24 cellular contexts compared by ENCODE assay signal in genomic region chr10:29929006-29929405, GRCh38.
"Had no signal": no experiment of that assay in that cellular context is flagged by ENCODE, and none has a peak within 500 bp of the region (broad histone marks: within the 10 kb centered on the region; RNA-seq: fewer than 3 reads in every experiment).

No MANE protein-coding gene starts in this region.

- H3K4me1 Mint-ChIP-seq: stimulated activated memory B cell treated with anti-CD40 and anti-IgM and Interleukin-4, amounts not matched to agents 10 μg/mL and 1 μg/mL and 100 μg/mL, for 72 hours; stimulated activated naive CD8-positive, alpha-beta T cell treated with anti-CD3 and anti-CD28 coated beads, Interleukin-15, amount 100 ng/mL, for 72 hours had no signal

- H3K9me3 Mint-ChIP-seq: natural killer cell treated with Interleukin-12 subunit alpha and Interleukin-12 subunit beta and Interleukin-15 and Interleukin-18, amount 100 ng/mL, for 72 hours had no signal

- ATAC-seq: naive thymus-derived CD4-positive, alpha-beta T cell; natural killer cell treated with Interleukin-12 subunit alpha and Interleukin-12 subunit beta and Interleukin-15 and Interleukin-18, amount 100 ng/mL, for 72 hours; psoas muscle; right cardiac atrium; right lobe of liver; stimulated activated memory B cell treated with anti-CD40 and anti-IgM and Interleukin-4, amounts not matched to agents 10 μg/mL and 1 μg/mL and 100 μg/mL, for 72 hours; stimulated activated naive CD8-positive, alpha-beta T cell treated with anti-CD3 and anti-CD28 coated beads, Interleukin-15, amount 100 ng/mL, for 72 hours; stimulated activated naive CD8-positive, alpha-beta T cell treated with anti-CD3 and anti-CD28 coated beads, Interleukin-15, Interleukin-2, amounts not matched to agents 100 U/mL and 50 U/mL, for 24 hours had no signal

- DNase-seq: naive thymus-derived CD4-positive, alpha-beta T cell; nephron progenitor cell; occipital lobe; ovary; psoas muscle; right cardiac atrium; spleen; stimulated activated CD4-positive, alpha-beta T cell treated with anti-CD3 and anti-CD28 coated beads, Interleukin-12 subunit alpha, Interleukin-12 subunit beta, amount 100 ng/mL, for 4 hours; stimulated activated CD4-positive, alpha-beta T cell treated with anti-CD3 and anti-CD28 coated beads, Interleukin-1b, Interleukin-23, amount 100 ng/mL, for 48 hours; stimulated activated CD4-positive, alpha-beta T cell treated with anti-CD3 and anti-CD28 coated beads, Interleukin-4, amount 100 ng/mL, for 1 hour; stimulated activated CD4-positive, alpha-beta T cell treated with anti-CD3 and anti-CD28 coated beads, Interleukin-4, amount 100 ng/mL, for 4 hours; stimulated activated CD8-positive, alpha-beta memory T cell treated with anti-CD3 and anti-CD28 coated beads, Interleukin-4, amount 100 ng/mL, for 48 hours; stimulated activated naive CD4-positive, alpha-beta T cell; stimulated activated naive CD8-positive, alpha-beta T cell treated with anti-CD3 and anti-CD28 coated beads, Interleukin-15, amount 100 ng/mL, for 72 hours; stimulated activated naive CD8-positive, alpha-beta T cell treated with anti-CD3 and anti-CD28 coated beads, Interleukin-15, Interleukin-2, amounts not matched to agents 100 U/mL and 50 U/mL, for 24 hours; substantia nigra; thyroid gland; trophoblast cell; upper lobe of left lung had no signal

- H3K27me3 Mint-ChIP-seq: stimulated activated memory B cell treated with anti-CD40 and anti-IgM and Interleukin-4, amounts not matched to agents 10 μg/mL and 1 μg/mL and 100 μg/mL, for 72 hours; stimulated activated naive CD8-positive, alpha-beta T cell treated with anti-CD3 and anti-CD28 coated beads, Interleukin-15, amount 100 ng/mL, for 72 hours had no signal

- H3K4me3 Mint-ChIP-seq: naive thymus-derived CD4-positive, alpha-beta T cell; natural killer cell treated with Interleukin-12 subunit alpha and Interleukin-12 subunit beta and Interleukin-15 and Interleukin-18, amount 100 ng/mL, for 72 hours; nephron progenitor cell; neural crest cell; stimulated activated memory B cell treated with anti-CD40 and anti-IgM and Interleukin-4, amounts not matched to agents 10 μg/mL and 1 μg/mL and 100 μg/mL, for 72 hours; stimulated activated naive CD8-positive, alpha-beta T cell treated with anti-CD3 and anti-CD28 coated beads, Interleukin-15, amount 100 ng/mL, for 72 hours had no signal

- H3K27ac Mint-ChIP-seq: naive thymus-derived CD4-positive, alpha-beta T cell; natural killer cell treated with Interleukin-12 subunit alpha and Interleukin-12 subunit beta and Interleukin-15 and Interleukin-18, amount 100 ng/mL, for 72 hours; nephron progenitor cell; progenitor cell of endocrine pancreas; stimulated activated memory B cell treated with anti-CD40 and anti-IgM and Interleukin-4, amounts not matched to agents 10 μg/mL and 1 μg/mL and 100 μg/mL, for 72 hours; stimulated activated naive CD8-positive, alpha-beta T cell treated with anti-CD3 and anti-CD28 coated beads, Interleukin-15, amount 100 ng/mL, for 72 hours had no signal

- H3K36me3 Mint-ChIP-seq: natural killer cell treated with Interleukin-12 subunit alpha and Interleukin-12 subunit beta and Interleukin-15 and Interleukin-18, amount 100 ng/mL, for 72 hours; stimulated activated memory B cell treated with anti-CD40 and anti-IgM and Interleukin-4, amounts not matched to agents 10 μg/mL and 1 μg/mL and 100 μg/mL, for 72 hours had no signal
